Comparison of ENCODE assay signal across 8 cellular contexts in genomic region chr1:40391688-40392145, GRCh38. TPM values are rescaled to one million over a fixed set of nuclear protein-coding genes. Genes with fewer than 3 reads are reported as not detected.
DNase-seq lines count a peak whose midpoint lies in the region; ATAC-seq and TF ChIP-seq lines count a peak whose summit lies in the region.
"Had no signal": no experiment of that assay in that cellular context is flagged by ENCODE, and none has a peak within 500 bp of the region (broad histone marks: within the 10 kb centered on the region; RNA-seq: fewer than 3 reads in every experiment).

No MANE protein-coding gene starts in this region.

- TF ChIP-seq CTCF in neutrophil (IDR thresholded peaks at IDR 0.05): no peak

- H4K91ac ChIP-seq in trophoblast cell (ENCODE audit: low read depth, low read length): no peak overlapping the region

- no peak overlapping the region for H3K14ac ChIP-seq in trophoblast cell (ENCODE audit: low read length)

- no peak overlapping the region for H2BK120ac ChIP-seq in trophoblast cell (ENCODE audit: insufficient read depth, low read length, poor library complexity)

- H3K79me2 ChIP-seq in trophoblast cell (ENCODE audit: control insufficient read depth, insufficient read depth, low read length, poor library complexity): no peaks in the 10 kb centered on the region

- H3K27ac ChIP-seq in neutrophil (peak overlapping the region; percentile 92), trophoblast cell (ENCODE audit: low read depth, low read length) (no peak overlapping the region)

- DNase-seq in activated CD4-positive, CD25-positive, alpha-beta regulatory T cell treated with anti-CD3 and anti-CD28 coated beads, Interleukin-2, amount 50 U/mL, for 72 hours: no peak
- DNase-seq in trophoblast cell: no peak
- no peak for DNase-seq in NCI-H1436 treated with DMSO at 0.1 percent for 48 hours (lab: John Stamatoyannopoulos, UW)
- DNase-seq: stimulated activated CD4-positive, alpha-beta T cell treated with anti-CD3 and anti-CD28 coated beads, Interleukin-4, amount 100 ng/mL, for 1 hour had no signal

- H3K36me3 ChIP-seq in neutrophil (peaks cover 44% of the 10 kb centered on the region), trophoblast cell (ENCODE audit: control insufficient read depth in 1 of 2, insufficient read depth in 2 of 2, low read length in 2 of 2) (no peaks in the 10 kb centered on the region)

- H3K27me3 ChIP-seq in neutrophil: no peaks in the 10 kb centered on the region
- H3K27me3 ChIP-seq in trophoblast cell (ENCODE audit: insufficient read depth, low read length): no peaks in the 10 kb centered on the region

- H3K9me3 ChIP-seq in neutrophil: no peaks in the 10 kb centered on the region
- H3K9me3 ChIP-seq in trophoblast cell (ENCODE audit: insufficient read depth, low read depth, low read length): no peaks in the 10 kb centered on the region

- ATAC-seq in GM18861 (IDR thresholded peaks at IDR 0.05; ENCODE audit: unreplicated experiment) (peak; percentile 45), HG03108 (IDR thresholded peaks at IDR 0.05; ENCODE audit: unreplicated experiment) (peak; percentile 37)
- no peak for ATAC-seq in activated T-helper 17 cell treated with anti-CD3 and anti-CD28 coated beads, Interleukin-2, amount 50 U/mL, for 72 hours (replicated peaks)

- H3K4me1 ChIP-seq in neutrophil (ENCODE audit: control insufficient read depth in 1 of 2, insufficient read depth in 1 of 2, low read depth in 1 of 2, low read length in 1 of 2) (peaks cover 99 to 100% of the 10 kb centered on the region in 2 experiments), trophoblast cell (ENCODE audit: control insufficient read depth in 1 of 2, insufficient read depth in 2 of 2, low read length in 2 of 2) (no peaks in the 10 kb centered on the region)

- H2AK5ac ChIP-seq in trophoblast cell (ENCODE audit: low read length): no peak overlapping the region

- WGBS in trophoblast cell (ENCODE audit: extremely low coverage, insufficient coverage, insufficient read length): no CpG with 5 or more reads among the region's 1 CpG

- no peaks in the 10 kb centered on the region for H3K79me1 ChIP-seq in trophoblast cell (ENCODE audit: low read length)

- H3K4me2 ChIP-seq in trophoblast cell (ENCODE audit: low read length): no peak overlapping the region

- peaks cover 96% of the 10 kb centered on the region for H3K36me3 Mint-ChIP-seq in activated T-helper 17 cell treated with anti-CD3 and anti-CD28 coated beads, Interleukin-2, amount 50 U/mL, for 72 hours (ENCODE audit: low read depth)

- H3K4me3 ChIP-seq in neutrophil (ENCODE audit: low read depth in 1 of 2, low read length in 1 of 2) (peak overlapping the region; percentile 46 to 60), trophoblast cell (ENCODE audit: low read depth, low read length) (no peak overlapping the region)

- H3K27me3 Mint-ChIP-seq in activated T-helper 17 cell treated with anti-CD3 and anti-CD28 coated beads, Interleukin-2, amount 50 U/mL, for 72 hours: no peaks in the 10 kb centered on the region

- H2AFZ ChIP-seq in trophoblast cell (ENCODE audit: insufficient read depth, low read length, poor library complexity): no peak overlapping the region

- peak overlapping the region; percentile 90 for H3K27ac Mint-ChIP-seq in activated T-helper 17 cell treated with anti-CD3 and anti-CD28 coated beads, Interleukin-2, amount 50 U/mL, for 72 hours

- no peak overlapping the region for H4K8ac ChIP-seq in trophoblast cell (ENCODE audit: low read depth, low read length)

- no peak overlapping the region for H2BK5ac ChIP-seq in trophoblast cell (ENCODE audit: low read depth, low read length, poor library complexity)

- no peak overlapping the region for H3K9ac ChIP-seq in trophoblast cell (ENCODE audit: low read length)

- H3K23ac ChIP-seq in trophoblast cell (ENCODE audit: low read length): no peak overlapping the region

- H3K4me3 Mint-ChIP-seq in activated T-helper 17 cell treated with anti-CD3 and anti-CD28 coated beads, Interleukin-2, amount 50 U/mL, for 72 hours: peak overlapping the region; percentile 86

- no peak overlapping the region for H2BK12ac ChIP-seq in trophoblast cell (ENCODE audit: low read length)

- H3K18ac ChIP-seq in trophoblast cell (ENCODE audit: low read length): no peak overlapping the region

- H3K4ac ChIP-seq in trophoblast cell (ENCODE audit: low read depth, low read length): no peak overlapping the region

- no peaks in the 10 kb centered on the region for H3K9me3 Mint-ChIP-seq in activated T-helper 17 cell treated with anti-CD3 and anti-CD28 coated beads, Interleukin-2, amount 50 U/mL, for 72 hours

- H4K12ac ChIP-seq in trophoblast cell (ENCODE audit: low read depth, low read length): no peak overlapping the region

- H3K4me1 Mint-ChIP-seq in activated T-helper 17 cell treated with anti-CD3 and anti-CD28 coated beads, Interleukin-2, amount 50 U/mL, for 72 hours: peaks cover 69% of the 10 kb centered on the region

RNA-seq across cellular contexts. Expression of gene SMAP2, which starts 18.2 kb away (rescaled TPM):
- total RNA-seq in activated T-helper 17 cell treated with anti-CD3 and anti-CD28 coated beads, Interleukin-2, amount 50 U/mL, for 72 hours: 100 to 1,000 TPM; 219 to 280 TPM
- polyA plus RNA-seq in trophoblast cell (2013): 9.8 and 10.1 TPM in 2 replicates

RNA-seq across cellular contexts. Expression of gene ZFP69B, which starts 58.6 kb away (rescaled TPM):
- total RNA-seq in activated T-helper 17 cell treated with anti-CD3 and anti-CD28 coated beads, Interleukin-2, amount 50 U/mL, for 72 hours: 1 to 10 TPM; 2.8 to 3.3 TPM
- polyA plus RNA-seq in trophoblast cell (2013): 1.7 and 1.8 TPM in 2 replicates
